In genomic region chr22:45127866-45128265, GRCh38 we compare ENCODE assay signal across 15 cellular contexts. TPM values are rescaled to one million over a fixed set of nuclear protein-coding genes. Genes with fewer than 3 reads are reported as not detected.
DNase-seq lines count a peak whose midpoint lies in the region; ATAC-seq and TF ChIP-seq lines count a peak whose summit lies in the region.
"Had no signal": no experiment of that assay in that cellular context is flagged by ENCODE, and none has a peak within 500 bp of the region (broad histone marks: within the 10 kb centered on the region; RNA-seq: fewer than 3 reads in every experiment).

No MANE protein-coding gene starts in this region.

- H3K4me1 Mint-ChIP-seq in WTC11 = peaks cover 18% of the 10 kb centered on the region

- H3K9me3 Mint-ChIP-seq in WTC11 = no peaks in the 10 kb centered on the region
- H3K9me3 Mint-ChIP-seq: activated naive CD8-positive, alpha-beta T cell treated with anti-CD3 and anti-CD28 coated beads, Interleukin-2, amount 10 ng/mL, durations not matched to agents 7 days and 5 days had no signal

- no TSS peak for BruUV-seq in PC-3 (replicated peaks; lab: Mats Ljungman, UMichigan)

- no peak overlapping the region for H3K9ac ChIP-seq in PC-3 (ENCODE audit: low read length)

- CTCF ChIA-PET in PC-3 (lab: Charles Lee) (no interaction called here), WTC11 (lab: Charles Lee) (interaction anchor here (0.7 kb wide), 1 partner anchor 309 kb away, joined by 3 read pairs; no protein-coding TSS in a partner anchor)

- H3K4me3 Mint-ChIP-seq in WTC11 = no peak overlapping the region
- H3K4me3 Mint-ChIP-seq: activated naive CD8-positive, alpha-beta T cell treated with anti-CD3 and anti-CD28 coated beads, Interleukin-2, amount 10 ng/mL, durations not matched to agents 7 days and 5 days had no signal

- ATAC-seq in PC-3 (peak; percentile 76), WTC11 (no peak)
- ATAC-seq: left lobe of liver had no signal

- H3K36me3 ChIP-seq in PC-3 (ENCODE audit: low read depth, low read length) (no peaks in the 10 kb centered on the region), osteoblast (ENCODE audit: insufficient read depth, low read length) (peaks cover 6% of the 10 kb centered on the region)
- H3K36me3 ChIP-seq: Peyer's patch, prostate gland had no signal

- H3K36me3 Mint-ChIP-seq in WTC11 = 0 out of 2 replicates have a peak, but pooled peaks cover 4% of the 10 kb centered on the region

- H3K4me1 ChIP-seq in PC-3 (ENCODE audit: insufficient read depth, low read length) (peaks cover 9% of the 10 kb centered on the region), osteoblast (ENCODE audit: insufficient read depth, low read length) (peaks cover 38% of the 10 kb centered on the region)
- H3K4me1 ChIP-seq: prostate gland had no signal

- no peaks in the 10 kb centered on the region for H4K20me1 ChIP-seq in PC-3 (ENCODE audit: low read length)
- no peaks in the 10 kb centered on the region for H4K20me1 ChIP-seq in osteoblast (ENCODE audit: insufficient read depth, low read length)

- DNase-seq in ELR (ENCODE audit: low read depth) (peak; percentile 72), PC-3 (peak; percentile 58), fibroblast of gingiva (ENCODE audit: low read depth) (peak; percentile 13), osteoblast (ENCODE audit: insufficient read length, low spot score, missing footprints) (peak; percentile 81), NAMALWA (ENCODE audit: low spot score) (no peak), WTC11 (ENCODE audit: low spot score) (no peak)
- no peak for DNase-seq in activated naive CD4-positive, alpha-beta T cell (lab: John Stamatoyannopoulos, UW)
- DNase-seq: activated CD4-positive, alpha-beta T cell treated with anti-CD3 and anti-CD28 coated beads for 4 hours; activated naive CD8-positive, alpha-beta T cell treated with anti-CD3 and anti-CD28 coated beads, Interleukin-2, amount 10 ng/mL, durations not matched to agents 7 days and 5 days; hippocampal formation; NCI-H1694 treated with DMSO at 0.1 percent for 48 hours; NCI-H524; Peyer's patch had no signal

- H3K27ac Mint-ChIP-seq in WTC11 = no peak overlapping the region
- H3K27ac Mint-ChIP-seq: activated naive CD8-positive, alpha-beta T cell treated with anti-CD3 and anti-CD28 coated beads, Interleukin-2, amount 10 ng/mL, durations not matched to agents 7 days and 5 days had no signal

- H3K4me3 ChIP-seq in PC-3 (ENCODE audit: low read length) (no peak overlapping the region), osteoblast (ENCODE audit: insufficient read depth, low read length) (no peak overlapping the region)
- H3K4me3 ChIP-seq: Peyer's patch, prostate gland had no signal

- H3K4me2 ChIP-seq in PC-3 (ENCODE audit: low read length) = no peak overlapping the region
- peak overlapping the region; percentile 59 for H3K4me2 ChIP-seq in osteoblast (ENCODE audit: insufficient read depth, low read length)

- POLR2A ChIA-PET in PC-3 (lab: Charles Lee; ENCODE audit: unreplicated experiment) (no interaction called here), WTC11 (lab: Charles Lee) (no interaction called here)

- no peaks in the 10 kb centered on the region for H3F3A ChIP-seq in PC-3 (ENCODE audit: low read length, unreplicated experiment)

- H2AFZ ChIP-seq in PC-3 (ENCODE audit: low read length) (no peak overlapping the region), osteoblast (ENCODE audit: low read length) (peak overlapping the region; percentile 49)

- TF ChIP-seq CTCF in PC-3 (conservative IDR thresholded peaks at IDR 0.05; ENCODE audit: low read depth, low read length) (no peak), osteoblast (IDR thresholded peaks at IDR 0.05; ENCODE audit: extremely low read depth, low read depth, low read length) (no peak), WTC11 (IDR thresholded peaks at IDR 0.05) (no peak)

- H3K27me3 ChIP-seq in PC-3 (ENCODE audit: low read length) (no peaks in the 10 kb centered on the region), osteoblast (ENCODE audit: insufficient read depth, low read length) (no peaks in the 10 kb centered on the region)
- H3K27me3 ChIP-seq: Peyer's patch had no signal

- no peaks in the 10 kb centered on the region for H3K79me2 ChIP-seq in PC-3 (ENCODE audit: low read length)
- no peaks in the 10 kb centered on the region for H3K79me2 ChIP-seq in osteoblast (ENCODE audit: insufficient read depth, low read length)

- H3K27ac ChIP-seq in PC-3 (ENCODE audit: low read length) (no peak overlapping the region), osteoblast (ENCODE audit: low read depth, low read length) (peak overlapping the region; percentile 85)
- H3K27ac ChIP-seq: Peyer's patch, prostate gland had no signal

- H3K27me3 Mint-ChIP-seq in WTC11 (ENCODE audit: low read depth) = peaks cover 6% of the 10 kb centered on the region

- intact Hi-C loops in PC-3 (cut with micrococcal nuclease) = no loop called here

- H3K9me3 ChIP-seq in PC-3 (ENCODE audit: low read length) = no peaks in the 10 kb centered on the region
- H3K9me3 ChIP-seq in osteoblast (ENCODE audit: low read depth, low read length) = no peaks in the 10 kb centered on the region
- H3K9me3 ChIP-seq: Peyer's patch, prostate gland had no signal

- H3K9me2 ChIP-seq in PC-3 (replicated peaks; ENCODE audit: low read length) = no peaks in the 10 kb centered on the region

TF ChIP-seq in WTC11, 78 proteins besides CTCF, POLR2A, EP300 and RAD21:
- TF ChIP-seq E2F4 (CRISPR knock-in tag; IDR thresholded peaks at IDR 0.05; ENCODE audit: borderline replicate concordance, low read depth) = no peak

RNA-seq across cellular contexts. Expression of gene NUP50, which starts 35.9 kb away (rescaled TPM):
- total RNA-seq in PC-3 (2014; rRNA removed) (65.0 and 69.9 TPM in 2 replicates), osteoblast (34.8 and 54.3 TPM in 2 replicates), WTC11 (2021) (98.6 to 131 TPM (median 106 TPM) in 3 replicates)

Comparison
In these comparisons a context has a peak if more than half of its experiments do, and no peak if none do; other contexts are left out.
1. DNase-seq: peak in ELR (single experiment), PC-3 (single experiment), fibroblast of gingiva (single experiment) and osteoblast (single experiment); none in NAMALWA (single experiment), WTC11 (single experiment) and activated naive CD4-positive, alpha-beta T cell (0 of 4).